ENCODE assay signal across 36 cellular contexts in genomic region chr17:75573540-75573957, GRCh38. TPM values are rescaled to one million over a fixed set of nuclear protein-coding genes. Genes with fewer than 3 reads are reported as not detected.
"Had no signal": no experiment of that assay in that cellular context is flagged by ENCODE, and none has a peak within 500 bp of the region (broad histone marks: within the 10 kb centered on the region; RNA-seq: fewer than 3 reads in every experiment).

No MANE protein-coding gene starts in this region.

- H3K4me1 ChIP-seq: ascending aorta, breast epithelium, colonic mucosa, foreskin keratinocyte, gastroesophageal sphincter had no signal

- H3K4me1 Mint-ChIP-seq: activated naive CD4-positive, alpha-beta T cell treated with anti-CD3 and anti-CD28 coated beads, Interleukin-2, amount 50 U/mL, for 24 hours; activated naive CD8-positive, alpha-beta T cell treated with anti-CD3 and anti-CD28 coated beads for 36 hours; activated naive CD8-positive, alpha-beta T cell treated with anti-CD3 and anti-CD28 coated beads, Interleukin-2, amount 50 U/mL, for 24 hours; activated T-helper 17 cell treated with anti-CD3 and anti-CD28 coated beads, Interleukin-2, amount 50 U/mL, for 72 hours; brain; T-helper 17 cell had no signal

- H3K4me3 Mint-ChIP-seq: activated B cell treated with CpG ODN at 0.5 μM for 24 hours; activated CD8-positive, alpha-beta T cell treated with anti-CD3 and anti-CD28 coated beads for 36 hours; activated naive CD4-positive, alpha-beta T cell treated with anti-CD3 and anti-CD28 coated beads for 36 hours; activated naive CD4-positive, alpha-beta T cell treated with anti-CD3 and anti-CD28 coated beads, Interleukin-2, amount 50 U/mL, for 24 hours; activated naive CD8-positive, alpha-beta T cell treated with anti-CD3 and anti-CD28 coated beads for 36 hours; activated naive CD8-positive, alpha-beta T cell treated with anti-CD3 and anti-CD28 coated beads, Interleukin-2, amount 50 U/mL, for 24 hours; activated T-cell treated with anti-CD3 and anti-CD28 coated beads, Interleukin-2, amount 50 U/mL, for 4 hours; activated T-helper 17 cell treated with anti-CD3 and anti-CD28 coated beads, Interleukin-2, amount 50 U/mL, for 72 hours; brain; T-helper 17 cell; T-helper 2 cell treated with Interferon-gamma antibody and Interleukin-4, amounts not matched to agents 5 μg/mL and 100 μg/mL, for 36 hours had no signal

- H3K4me3 ChIP-seq: adrenal gland, ascending aorta, breast epithelium, cardiac muscle cell, colonic mucosa, dorsolateral prefrontal cortex, esophagus muscularis mucosa, gastroesophageal sphincter had no signal

- H3K27me3 ChIP-seq: adrenal gland, ascending aorta, breast epithelium, cardiac muscle cell, colonic mucosa, dorsolateral prefrontal cortex, esophagus muscularis mucosa, foreskin keratinocyte, gastroesophageal sphincter had no signal

- H3K27me3 Mint-ChIP-seq: activated B cell treated with CpG ODN at 0.5 μM for 24 hours; activated CD8-positive, alpha-beta T cell treated with anti-CD3 and anti-CD28 coated beads for 36 hours; activated naive CD4-positive, alpha-beta T cell treated with anti-CD3 and anti-CD28 coated beads, Interleukin-2, amount 50 U/mL, for 24 hours; activated naive CD8-positive, alpha-beta T cell treated with anti-CD3 and anti-CD28 coated beads for 36 hours; activated naive CD8-positive, alpha-beta T cell treated with anti-CD3 and anti-CD28 coated beads, Interleukin-2, amount 50 U/mL, for 24 hours; activated T-helper 17 cell treated with anti-CD3 and anti-CD28 coated beads, Interleukin-2, amount 50 U/mL, for 72 hours; brain; T-helper 17 cell had no signal

- H3K9me3 ChIP-seq: adrenal gland, ascending aorta, breast epithelium, colonic mucosa, esophagus muscularis mucosa, gastroesophageal sphincter had no signal

- H3K27ac Mint-ChIP-seq: activated B cell treated with CpG ODN at 0.5 μM for 24 hours; activated CD8-positive, alpha-beta T cell treated with anti-CD3 and anti-CD28 coated beads for 36 hours; activated naive CD4-positive, alpha-beta T cell treated with anti-CD3 and anti-CD28 coated beads for 36 hours; activated naive CD4-positive, alpha-beta T cell treated with anti-CD3 and anti-CD28 coated beads, Interleukin-2, amount 50 U/mL, for 24 hours; activated naive CD8-positive, alpha-beta T cell treated with anti-CD3 and anti-CD28 coated beads for 36 hours; activated naive CD8-positive, alpha-beta T cell treated with anti-CD3 and anti-CD28 coated beads, Interleukin-2, amount 50 U/mL, for 24 hours; activated T-helper 17 cell treated with anti-CD3 and anti-CD28 coated beads, Interleukin-2, amount 50 U/mL, for 72 hours; brain; T-helper 17 cell; T-helper 2 cell treated with Interferon-gamma antibody and Interleukin-4, amounts not matched to agents 5 μg/mL and 100 μg/mL, for 36 hours had no signal

- H3K36me3 Mint-ChIP-seq: activated naive CD4-positive, alpha-beta T cell treated with anti-CD3 and anti-CD28 coated beads, Interleukin-2, amount 50 U/mL, for 24 hours; activated naive CD8-positive, alpha-beta T cell treated with anti-CD3 and anti-CD28 coated beads for 36 hours; brain had no signal

- DNase-seq: activated B cell treated with CpG ODN at 0.5 μM for 24 hours; activated CD4-positive, alpha-beta T cell treated with anti-CD3 and anti-CD28 coated beads for 48 hours; activated CD4-positive, alpha-beta T cell treated with anti-CD3 and anti-CD28 coated beads, Interleukin-2, amount 50 U/mL, for 1 hour; activated CD4-positive, alpha-beta T cell treated with anti-CD3 and anti-CD28 coated beads, Interleukin-2, amount 50 U/mL, for 48 hours; activated CD8-positive, alpha-beta memory T cell treated with anti-CD3 and anti-CD28 coated beads for 24 hours; activated CD8-positive, alpha-beta T cell treated with anti-CD3 and anti-CD28 coated beads for 36 hours; activated effector memory CD4-positive, alpha-beta T cell treated with Interleukin-2 at 50 U/mL for 16 hours; activated naive CD4-positive, alpha-beta T cell treated with anti-CD3 and anti-CD28 coated beads for 36 hours; activated naive CD8-positive, alpha-beta T cell treated with anti-CD3 and anti-CD28 coated beads for 36 hours; activated naive CD8-positive, alpha-beta T cell treated with anti-CD3 and anti-CD28 coated beads, Interleukin-2, amount 50 U/mL, for 24 hours; activated T-cell treated with anti-CD3 and anti-CD28 coated beads, Interleukin-2, amount 50 U/mL, for 4 hours; adrenal gland; amygdala; central memory CD4-positive, alpha-beta T cell; cerebellar nuclear complex; colonic mucosa; dorsolateral prefrontal cortex; effector memory CD4-positive, alpha-beta T cell; erythroblast; foreskin keratinocyte; head of caudate nucleus; T-helper 1 cell; T-helper 17 cell; T1000; WERI-Rb-1 had no signal

- H3K27ac ChIP-seq: adrenal gland, ascending aorta, breast epithelium, cardiac muscle cell, dorsolateral prefrontal cortex, esophagus muscularis mucosa, foreskin keratinocyte, gastroesophageal sphincter, WERI-Rb-1 had no signal

- H3K9me3 Mint-ChIP-seq: activated B cell treated with CpG ODN at 0.5 μM for 24 hours; activated CD8-positive, alpha-beta T cell treated with anti-CD3 and anti-CD28 coated beads for 36 hours; activated naive CD4-positive, alpha-beta T cell treated with anti-CD3 and anti-CD28 coated beads for 36 hours; activated naive CD4-positive, alpha-beta T cell treated with anti-CD3 and anti-CD28 coated beads, Interleukin-2, amount 50 U/mL, for 24 hours; activated naive CD8-positive, alpha-beta T cell treated with anti-CD3 and anti-CD28 coated beads for 36 hours; activated naive CD8-positive, alpha-beta T cell treated with anti-CD3 and anti-CD28 coated beads, Interleukin-2, amount 50 U/mL, for 24 hours; activated T-cell treated with anti-CD3 and anti-CD28 coated beads, Interleukin-2, amount 50 U/mL, for 4 hours; activated T-helper 17 cell treated with anti-CD3 and anti-CD28 coated beads, Interleukin-2, amount 50 U/mL, for 72 hours; T-helper 2 cell treated with Interferon-gamma antibody and Interleukin-4, amounts not matched to agents 5 μg/mL and 100 μg/mL, for 36 hours had no signal

- H3K36me3 ChIP-seq: adrenal gland, ascending aorta, breast epithelium, cardiac muscle cell, colonic mucosa, gastroesophageal sphincter had no signal

- ATAC-seq: activated CD4-positive, CD25-positive, alpha-beta regulatory T cell treated with anti-CD3 and anti-CD28 coated beads, Interleukin-2, amount 50 U/mL, for 24 hours; activated CD8-positive, alpha-beta T cell treated with anti-CD3 and anti-CD28 coated beads for 36 hours; activated naive CD8-positive, alpha-beta T cell treated with anti-CD3 and anti-CD28 coated beads, Interleukin-2, amount 50 U/mL, for 24 hours; activated T-cell treated with anti-CD3 and anti-CD28 coated beads, Interleukin-2, amount 50 U/mL, for 4 hours; activated T-helper 17 cell treated with anti-CD3 and anti-CD28 coated beads, Interleukin-2, amount 50 U/mL, for 72 hours; foreskin keratinocyte; gastroesophageal sphincter; T-helper 17 cell had no signal

RNA-seq across cellular contexts. Expression of gene SMIM5, which starts 59.7 kb away (rescaled TPM):
- total RNA-seq: activated naive CD4-positive, alpha-beta T cell treated with anti-CD3 and anti-CD28 coated beads for 36 hours; ascending aorta; foreskin keratinocyte; glomerular endothelial cell had no signal
